Comparison of ENCODE assay signal across 8 cellular contexts in genomic region chr10:14958872-14959220, GRCh38. TPM values are rescaled to one million over a fixed set of nuclear protein-coding genes. Genes with fewer than 3 reads are reported as not detected.
A peak's percentile ranks its signal among the peaks of the same experiment; 100 is the strongest.
DNase-seq lines count a peak whose midpoint lies in the region; ATAC-seq and TF ChIP-seq lines count a peak whose summit lies in the region.

No MANE protein-coding gene starts in this region.

- H3K9me3 ChIP-seq in right cardiac atrium (ENCODE audit: control insufficient read depth, low read length), result no peaks in the 10 kb centered on the region
- no peaks in the 10 kb centered on the region for H3K9me3 ChIP-seq in skeletal muscle tissue (ENCODE audit: control insufficient read depth in 3 of 3, low read length in 3 of 3)

- H3K36me3 ChIP-seq in H7 (replicated peaks; ENCODE audit: control insufficient read depth, insufficient read depth, low read length) (no peaks in the 10 kb centered on the region), skeletal muscle tissue (ENCODE audit: control insufficient read depth in 3 of 3, insufficient read depth in 3 of 3, low read length in 3 of 3) (no peaks in the 10 kb centered on the region)

- intact Hi-C loops in activated B cell treated with CpG ODN at 0.5 μM for 24 hours (cut with micrococcal nuclease), result loop anchor here (1.0 to 2.0 kb wide), 5 partner anchors 81 to 354 kb away; partner anchors contain the start of genes CDNF, HSPA14, MSANTD7 and NMT2
- intact Hi-C loops in right cardiac atrium (cut with DNase I), result loop anchor here in 1 of 4 donors (10.0 kb wide), 2 partner anchors 114 to 136 kb away; partner anchors contain the start of gene RPP38

- peak overlapping the region; percentile 80 to 98 (median 92) for H3K9ac ChIP-seq in skeletal muscle tissue (ENCODE audit: low read depth in 1 of 3, low read length in 3 of 3)

- no peaks in the 10 kb centered on the region for H3K4me1 ChIP-seq in right cardiac atrium (ENCODE audit: control insufficient read depth, insufficient read depth, low read length)
- H3K4me1 ChIP-seq in skeletal muscle tissue (ENCODE audit: control insufficient read depth in 3 of 3, insufficient read depth in 3 of 3, low read length in 3 of 3), result peaks cover 2 to 9% (median 2%) of the 10 kb centered on the region in 3 donors

- no peaks in the 10 kb centered on the region for H3K9me3 Mint-ChIP-seq in activated B cell treated with CpG ODN at 0.5 μM for 24 hours

- H3K4me1 Mint-ChIP-seq in activated B cell treated with CpG ODN at 0.5 μM for 24 hours, result peaks cover 18% of the 10 kb centered on the region

- POLR2A ChIA-PET in activated B cell treated with CpG ODN at 0.5 μM for 24 hours (lab: Charles Lee), result interaction anchor here (0.6 to 2.1 kb wide), 11 partner anchors 9 to 773 kb away, joined by 3 to 26 read pairs (median 5); partner anchors contain the start of genes CDNF, HSPA14, MSANTD7 and NMT2

- 43% methylated on average over 12 of the region's 12 CpGs for WGBS in right cardiac atrium

- no peaks in the 10 kb centered on the region for H3K27me3 Mint-ChIP-seq in activated B cell treated with CpG ODN at 0.5 μM for 24 hours

- peaks cover 15% of the 10 kb centered on the region for H3K27me3 ChIP-seq in H7 (ENCODE audit: control insufficient read depth, insufficient read depth, low read length)
- H3K27me3 ChIP-seq in right cardiac atrium (ENCODE audit: control insufficient read depth, insufficient read depth), result no peaks in the 10 kb centered on the region
- H3K27me3 ChIP-seq in skeletal muscle tissue (ENCODE audit: control insufficient read depth in 3 of 3, insufficient read depth in 3 of 3, low read length in 3 of 3), result no peaks in the 10 kb centered on the region

- H3K27ac Mint-ChIP-seq in activated B cell treated with CpG ODN at 0.5 μM for 24 hours, result peak overlapping the region; percentile 98

- CTCF ChIA-PET in activated B cell treated with CpG ODN at 0.5 μM for 24 hours (lab: Charles Lee), result no interaction called here

- ATAC-seq in activated B cell treated with CpG ODN at 0.5 μM for 24 hours (ENCODE audit: low read depth) (no peak), right cardiac atrium (no peak), GM19397 (IDR thresholded peaks at IDR 0.05; ENCODE audit: unreplicated experiment) (no peak)

- peaks cover 7% of the 10 kb centered on the region for H3K36me3 Mint-ChIP-seq in activated B cell treated with CpG ODN at 0.5 μM for 24 hours (ENCODE audit: low read depth)

- no peak for TF ChIP-seq CTCF in activated B cell treated with CpG ODN at 0.5 μM for 24 hours (IDR thresholded peaks at IDR 0.05)

- H3K27ac ChIP-seq in right cardiac atrium (ENCODE audit: low read length), result peak overlapping the region; percentile 68
- H3K27ac ChIP-seq in skeletal muscle tissue (ENCODE audit: low read depth, low read length), result peak overlapping the region; percentile 93

- DNase-seq in H7, result no peak
- DNase-seq in activated B cell treated with CpG ODN at 0.5 μM for 24 hours, result no peak
- no peak for DNase-seq in right cardiac atrium
- no peak for DNase-seq in Kasumi-1 (lab: John Stamatoyannopoulos, UW)
- no peak for DNase-seq in SHP77 (lab: John Stamatoyannopoulos, UW)
- DNase-seq in NCI-H446 treated with DMSO at 0.1 percent for 48 hours (lab: John Stamatoyannopoulos, UW), result no peak

- peak overlapping the region; percentile 97 for H3K4me3 Mint-ChIP-seq in activated B cell treated with CpG ODN at 0.5 μM for 24 hours

- peak overlapping the region; percentile 82; the same call in 1 of the 2 replicates for H3K4me3 ChIP-seq in H7 (ENCODE audit: insufficient read depth, low read depth, low read length)
- peak overlapping the region; percentile 57 for H3K4me3 ChIP-seq in right cardiac atrium (ENCODE audit: low read length)
- peak overlapping the region; percentile 86 to 94 (median 93) for H3K4me3 ChIP-seq in skeletal muscle tissue (ENCODE audit: low read length in 3 of 3)

RNA-seq across cellular contexts. Expression of gene MEIG1, which starts 0.3 kb away (rescaled TPM):
- total RNA-seq in H7 (2014; rRNA removed; shearing (Covaris generic)), result not detected in 2 replicates
- total RNA-seq in activated B cell treated with CpG ODN at 0.5 μM for 24 hours (0.49 and 0.54 TPM in 2 replicates), right cardiac atrium (not detected), skeletal muscle tissue (not detected)
- 0.34 TPM for polyA plus RNA-seq in right cardiac atrium

RNA-seq across cellular contexts. Expression of gene DCLRE1C, which starts 5.0 kb away (rescaled TPM):
- total RNA-seq in H7 (2014; rRNA removed; shearing (Covaris generic)), result 2.1 and 2.8 TPM in 2 replicates
- 38.0 and 43.8 TPM in 2 replicates for total RNA-seq in activated B cell treated with CpG ODN at 0.5 μM for 24 hours
- 1 to 10 TPM; 3.8 to 4.6 (median 4.3) TPM for total RNA-seq in right cardiac atrium
- 2.2 TPM for polyA plus RNA-seq in right cardiac atrium
- total RNA-seq in skeletal muscle tissue, result 4.7 TPM
